In genomic region chr20:50320910-50321796, GRCh38 we compare ENCODE assay signal across 9 cellular contexts.
DNase-seq lines count a peak whose midpoint lies in the region; ATAC-seq and TF ChIP-seq lines count a peak whose summit lies in the region.
"Had no signal": no experiment of that assay in that cellular context is flagged by ENCODE, and none has a peak within 500 bp of the region (broad histone marks: within the 10 kb centered on the region; RNA-seq: fewer than 3 reads in every experiment).

No MANE protein-coding gene starts in this region.

- ATAC-seq in GM18505 (IDR thresholded peaks at IDR 0.05; ENCODE audit: unreplicated experiment) = no peak

- peaks cover 2% of the 10 kb centered on the region for H3K4me1 Mint-ChIP-seq in T-helper 2 cell treated with Interferon-gamma antibody and Interleukin-4, amounts not matched to agents 5 μg/mL and 100 μg/mL, for 36 hours (ENCODE audit: low read depth)
- H3K4me1 Mint-ChIP-seq: CD4-positive, CD25-positive, alpha-beta regulatory T cell had no signal

- no peaks in the 10 kb centered on the region for H3K9me3 Mint-ChIP-seq in T-helper 2 cell treated with Interferon-gamma antibody and Interleukin-4, amounts not matched to agents 5 μg/mL and 100 μg/mL, for 36 hours

- 37% methylated on average over 19 of the region's 21 CpGs for WGBS in prostate gland

- H3K9me3 ChIP-seq in prostate gland = no peaks in the 10 kb centered on the region
- no peaks in the 10 kb centered on the region for H3K9me3 ChIP-seq in effector memory CD4-positive, alpha-beta T cell (ENCODE audit: control insufficient read depth, low read length)

- H3K36me3 Mint-ChIP-seq in T-helper 2 cell treated with Interferon-gamma antibody and Interleukin-4, amounts not matched to agents 5 μg/mL and 100 μg/mL, for 36 hours (ENCODE audit: low read depth) = no peaks in the 10 kb centered on the region
- H3K36me3 Mint-ChIP-seq: CD4-positive, CD25-positive, alpha-beta regulatory T cell had no signal

- DNase-seq in T-helper 2 cell treated with Interferon-gamma antibody and Interleukin-4, amounts not matched to agents 5 μg/mL and 100 μg/mL, for 36 hours (ENCODE audit: low spot score) = peak; percentile 44
- DNase-seq in T-helper 2 cell (no peak), UCSD-AML1 (lab: John Stamatoyannopoulos, UW; ENCODE audit: unreplicated experiment) (peak; percentile 46), foreskin fibroblast (peak; percentile 89 to 95), prostate gland (ENCODE audit: low spot score) (peak; percentile 87), inferior parietal cortex (ENCODE audit: extremely low spot score) (no peak)
- no peak for DNase-seq in effector memory CD4-positive, alpha-beta T cell
- DNase-seq: CD4-positive, CD25-positive, alpha-beta regulatory T cell had no signal

- no peaks in the 10 kb centered on the region for H3K4me1 ChIP-seq in prostate gland (replicated peaks)
- H3K4me1 ChIP-seq in effector memory CD4-positive, alpha-beta T cell (ENCODE audit: control insufficient read depth, insufficient read depth, low read length, poor library complexity, severe bottlenecking) = no peaks in the 10 kb centered on the region

- H3K27ac Mint-ChIP-seq in T-helper 2 cell treated with Interferon-gamma antibody and Interleukin-4, amounts not matched to agents 5 μg/mL and 100 μg/mL, for 36 hours = no peak overlapping the region

- no peaks in the 10 kb centered on the region for H3K27me3 Mint-ChIP-seq in T-helper 2 cell treated with Interferon-gamma antibody and Interleukin-4, amounts not matched to agents 5 μg/mL and 100 μg/mL, for 36 hours (ENCODE audit: low read depth)

- no peaks in the 10 kb centered on the region for H3K36me3 ChIP-seq in prostate gland
- no peaks in the 10 kb centered on the region for H3K36me3 ChIP-seq in effector memory CD4-positive, alpha-beta T cell (ENCODE audit: control insufficient read depth, insufficient read depth, low read length)

- peak overlapping the region; percentile 79 to 80 for H3K27ac ChIP-seq in prostate gland
- no peak overlapping the region for H3K27ac ChIP-seq in effector memory CD4-positive, alpha-beta T cell (ENCODE audit: insufficient read depth, low read length, poor library complexity, severe bottlenecking)

- TF ChIP-seq POLR2A in prostate gland (IDR thresholded peaks at IDR 0.05) = peak; percentile 87
- TF ChIP-seq POLR2A in GM18505 (IDR thresholded peaks at IDR 0.05; ENCODE audit: borderline replicate concordance, extremely low read depth, insufficient read depth, insufficient read length) = no peak

- H3K4me3 ChIP-seq in foreskin fibroblast (ENCODE audit: low read depth in 1 of 2, low read length in 2 of 2) (peak overlapping the region; percentile 26 to 35), prostate gland (peak overlapping the region; percentile 3 to 18)
- H3K4me3 ChIP-seq in effector memory CD4-positive, alpha-beta T cell (ENCODE audit: insufficient read depth, low read depth, low read length, poor library complexity, severe bottlenecking) = no peak overlapping the region

- intact Hi-C loops in prostate gland (cut with DNase I) = no loop called here

- no peak for TF ChIP-seq CTCF in foreskin fibroblast (IDR thresholded peaks at IDR 0.05; ENCODE audit: low read depth, low read length)
- TF ChIP-seq CTCF in prostate gland (IDR thresholded peaks at IDR 0.05) = peak in 1 of 4 experiments; percentile 12

- H3K4me3 Mint-ChIP-seq in T-helper 2 cell treated with Interferon-gamma antibody and Interleukin-4, amounts not matched to agents 5 μg/mL and 100 μg/mL, for 36 hours = no peak overlapping the region
- H3K4me3 Mint-ChIP-seq: CD4-positive, CD25-positive, alpha-beta regulatory T cell had no signal

- no peaks in the 10 kb centered on the region for H3K27me3 ChIP-seq in prostate gland (replicated peaks; ENCODE audit: insufficient read depth)
- H3K27me3 ChIP-seq in effector memory CD4-positive, alpha-beta T cell (replicated peaks; ENCODE audit: control insufficient read depth, insufficient read depth, low read length, poor library complexity, severe bottlenecking) = no peaks in the 10 kb centered on the region

Comparison
In these comparisons a context has a peak if more than half of its experiments do, and no peak if none do; other contexts are left out.
1. DNase-seq: peak in T-helper 2 cell treated with Interferon-gamma antibody and Interleukin-4, amounts not matched to agents 5 μg/mL and 100 μg/mL, for 36 hours (single experiment), UCSD-AML1 (single experiment), foreskin fibroblast (2 of 2) and prostate gland (single experiment); none in T-helper 2 cell (0 of 5), effector memory CD4-positive, alpha-beta T cell (0 of 3) and inferior parietal cortex (single experiment).